ENCODE assay signal across 10 cellular contexts in genomic region chr7:116633131-116633988, GRCh38. TPM values are rescaled to one million over a fixed set of nuclear protein-coding genes. Genes with fewer than 3 reads are reported as not detected.
DNase-seq lines count a peak whose midpoint lies in the region; ATAC-seq and TF ChIP-seq lines count a peak whose summit lies in the region.
"Had no signal": no experiment of that assay in that cellular context is flagged by ENCODE, and none has a peak within 500 bp of the region (broad histone marks: within the 10 kb centered on the region; RNA-seq: fewer than 3 reads in every experiment).

No MANE protein-coding gene starts in this region.

- ATAC-seq in GM18870 (IDR thresholded peaks at IDR 0.05; ENCODE audit: unreplicated experiment): peak; percentile 53
- ATAC-seq in HG03432 (IDR thresholded peaks at IDR 0.05; ENCODE audit: unreplicated experiment): peak; percentile 57
- ATAC-seq in GM21360 (IDR thresholded peaks at IDR 0.05; ENCODE audit: unreplicated experiment): no peak

- 44 to 62% methylated on average over 13 of the region's 13 CpGs for WGBS in esophagus, 2 donors
- WGBS in suprapubic skin: 47% methylated on average over 13 of the region's 13 CpGs

- H3K9me3 ChIP-seq in esophagus (ENCODE audit: control insufficient read depth in 2 of 2, insufficient read depth in 1 of 2, low read depth in 1 of 2, low read length in 1 of 2) (no peaks in the 10 kb centered on the region), suprapubic skin (no peaks in the 10 kb centered on the region)

- DNase-seq in suprapubic skin (ENCODE audit: low spot score in 2 of 2): peak in 1 of 2 donors; percentile 76
- no peak for DNase-seq in OCI-M2 (lab: John Stamatoyannopoulos, UW; ENCODE audit: unreplicated experiment)
- DNase-seq in activated gamma-delta T cell treated with Interleukin-2 at 50 U/mL for 16 hours: no peak
- DNase-seq in NCI-H2196 (lab: John Stamatoyannopoulos, UW; ENCODE audit: unreplicated experiment): no peak
- DNase-seq: activated naive CD8-positive, alpha-beta T cell treated with anti-CD3 and anti-CD28 coated beads for 36 hours; GOT3 had no signal

- no peaks in the 10 kb centered on the region for H3K36me3 ChIP-seq in esophagus (ENCODE audit: control insufficient read depth in 2 of 2, insufficient read depth in 2 of 2, low read length in 1 of 2)
- no peaks in the 10 kb centered on the region for H3K36me3 ChIP-seq in suprapubic skin

- no peak for TF ChIP-seq CTCF in suprapubic skin (IDR thresholded peaks at IDR 0.05)

- TF ChIP-seq EP300 in suprapubic skin (IDR thresholded peaks at IDR 0.05): no peak

- H3K27ac ChIP-seq in esophagus (ENCODE audit: low read depth in 2 of 2, low read length in 1 of 2) (peak overlapping the region; percentile 72 to 73), suprapubic skin (peak overlapping the region; percentile 35)

- H3K4me3 ChIP-seq in esophagus (ENCODE audit: low read depth in 1 of 2, low read length in 2 of 2) (no peak overlapping the region), suprapubic skin (no peak overlapping the region)

- TF ChIP-seq POLR2A in suprapubic skin (IDR thresholded peaks at IDR 0.05): no peak

- H3K4me1 ChIP-seq in esophagus (ENCODE audit: control insufficient read depth in 2 of 2, insufficient read depth in 2 of 2, low read length in 1 of 2): peaks cover 0 to 4% of the 10 kb centered on the region in 2 donors
- H3K4me1 ChIP-seq in suprapubic skin: peaks cover 51% of the 10 kb centered on the region

- no peaks in the 10 kb centered on the region for H3K27me3 ChIP-seq in esophagus (ENCODE audit: control insufficient read depth in 1 of 2, insufficient read depth in 2 of 2, low read length in 2 of 2)
- H3K27me3 ChIP-seq in suprapubic skin: no peaks in the 10 kb centered on the region

RNA-seq across cellular contexts. Expression of gene MET, which starts 38.6 kb away (rescaled TPM):
- polyA plus RNA-seq in esophagus: 1 to 10 TPM; 1.2 to 2.1 TPM
- 10 to 100 TPM; 22.8 to 41.2 (median 32.0) TPM for total RNA-seq in suprapubic skin
